In the genomic region with DNA sequence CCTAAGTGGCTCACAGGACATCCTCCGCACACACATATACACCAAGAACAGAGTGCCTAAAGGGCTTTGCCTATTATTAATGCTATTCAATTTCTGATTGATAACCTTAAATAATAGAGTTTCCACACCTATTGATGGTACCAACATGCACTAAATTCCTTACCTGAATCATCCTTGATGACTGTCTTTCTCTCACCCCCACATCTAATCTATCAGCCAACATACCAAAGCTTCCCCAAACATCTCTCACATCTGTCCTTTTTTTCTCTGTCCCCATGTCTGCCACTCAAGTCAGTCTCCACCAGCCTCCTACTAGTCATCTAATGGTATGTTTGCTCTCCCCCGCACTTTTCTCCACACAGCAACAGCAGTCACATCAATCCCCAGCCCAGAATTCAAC, we compare ENCODE assay signal across 19 cellular contexts.
"Had no signal": no experiment of that assay in that cellular context is flagged by ENCODE, and none has a peak within 500 bp of the region (broad histone marks: within the 10 kb centered on the region; RNA-seq: fewer than 3 reads in every experiment).

No MANE protein-coding gene starts in this region.

- ATAC-seq: K562, Panc1, PC-3 had no signal

- DNase-seq: Kasumi-1, MM.1S, NCI-H1092 treated with DMSO at 0.1 percent for 48 hours, NCI-H1436, NCI-H187, NCI-H2029, NCI-H2081 treated with DMSO at 0.1 percent for 48 hours, NCI-H2171, NCI-H526 treated with DMSO at 0.1 percent for 48 hours, NCI-H748 treated with DMSO at 0.1 percent for 48 hours, PC-3, SHP77, SK-N-SH, SW 1271 had no signal

- H3K27ac ChIP-seq: HL-60, KMS-11, RWPE1 had no signal

- H3K9me3 ChIP-seq: SK-N-SH had no signal

- H3K4me3 ChIP-seq: K562 had no signal

- H3K9ac ChIP-seq: KMS-11, SK-N-SH had no signal

- H3K4me2 ChIP-seq: KMS-11, SK-N-SH had no signal
